ENCODE assay signal across 30 cellular contexts in genomic region chr1:206142770-206143169, GRCh38. TPM values are rescaled to one million over a fixed set of nuclear protein-coding genes. Genes with fewer than 3 reads are reported as not detected.
"Had no signal": no experiment of that assay in that cellular context is flagged by ENCODE, and none has a peak within 500 bp of the region (broad histone marks: within the 10 kb centered on the region; RNA-seq: fewer than 3 reads in every experiment).

No MANE protein-coding gene starts in this region.

- H3K9me3 Mint-ChIP-seq: dendritic cell treated with granulocyte-macrophage colony-stimulating factor and Interleukin-4, amounts not matched to agents 40 ng/mL and 50 ng/mL, for 4 days; effector memory CD8-positive, alpha-beta T cell; endodermal cell; mesothelial cell of epicardium; naive B cell had no signal

- ATAC-seq: effector memory CD8-positive, alpha-beta T cell; gastrocnemius medialis; heart right ventricle; left cardiac atrium; left lung; left ventricle myocardium superior; lower lobe of right lung; mucosa of descending colon had no signal

- H3K4me3 Mint-ChIP-seq: dendritic cell treated with granulocyte-macrophage colony-stimulating factor and Interleukin-4, amounts not matched to agents 40 ng/mL and 50 ng/mL, for 4 days; effector memory CD8-positive, alpha-beta T cell; endodermal cell; mesothelial cell of epicardium; naive B cell had no signal

- H3K9me3 ChIP-seq: colonic mucosa, esophagus squamous epithelium, gastrocnemius medialis, left lung, lower lobe of right lung, mucosa of descending colon had no signal

- H3K4me1 Mint-ChIP-seq: endodermal cell, naive B cell had no signal

- H3K27ac Mint-ChIP-seq: dendritic cell treated with granulocyte-macrophage colony-stimulating factor and Interleukin-4, amounts not matched to agents 40 ng/mL and 50 ng/mL, for 4 days; effector memory CD8-positive, alpha-beta T cell; endodermal cell; mesothelial cell of epicardium; naive B cell had no signal

- H3K4me3 ChIP-seq: colonic mucosa, esophagus squamous epithelium, gastrocnemius medialis, heart right ventricle, left lung, lower lobe of right lung, mucosa of descending colon had no signal

- H3K4me1 ChIP-seq: colonic mucosa, esophagus squamous epithelium, gastrocnemius medialis, left lung, lower lobe of right lung had no signal

- H3K27me3 ChIP-seq: colonic mucosa had no signal

- DNase-seq: colonic mucosa; cortex of kidney; effector CD8-positive, alpha-beta T cell; effector memory CD8-positive, alpha-beta T cell; endodermal cell; esophagus squamous epithelium; foreskin fibroblast; foreskin melanocyte; gastrocnemius medialis; glutamatergic neuron; head of caudate nucleus; heart right ventricle; hippocampal formation; left cardiac atrium; left lung; left ventricle myocardium superior; lower lobe of right lung; mesenchymal stem cell; mucosa of descending colon; naive B cell had no signal

- H3K36me3 ChIP-seq: colonic mucosa, esophagus squamous epithelium, gastrocnemius medialis, heart right ventricle, left lung, lower lobe of right lung had no signal

- H3K27ac ChIP-seq: colonic mucosa, esophagus squamous epithelium, gastrocnemius medialis, heart right ventricle, left lung, lower lobe of right lung had no signal

RNA-seq across cellular contexts. Expression of gene AVPR1B, which starts 25.6 kb away (rescaled TPM):
- total RNA-seq: dermis microvascular lymphatic vessel endothelial cell, epithelial cell of proximal tubule, esophagus squamous epithelium, gastrocnemius medialis, glomerular endothelial cell, heart right ventricle, kidney epithelial cell, left cardiac atrium, left lung, left ventricle myocardium superior, lower leg skin, lower lobe of right lung, lung microvascular endothelial cell, mesenteric fat pad, mesothelial cell of epicardium, myocyte had no signal
